In the genomic region with DNA sequence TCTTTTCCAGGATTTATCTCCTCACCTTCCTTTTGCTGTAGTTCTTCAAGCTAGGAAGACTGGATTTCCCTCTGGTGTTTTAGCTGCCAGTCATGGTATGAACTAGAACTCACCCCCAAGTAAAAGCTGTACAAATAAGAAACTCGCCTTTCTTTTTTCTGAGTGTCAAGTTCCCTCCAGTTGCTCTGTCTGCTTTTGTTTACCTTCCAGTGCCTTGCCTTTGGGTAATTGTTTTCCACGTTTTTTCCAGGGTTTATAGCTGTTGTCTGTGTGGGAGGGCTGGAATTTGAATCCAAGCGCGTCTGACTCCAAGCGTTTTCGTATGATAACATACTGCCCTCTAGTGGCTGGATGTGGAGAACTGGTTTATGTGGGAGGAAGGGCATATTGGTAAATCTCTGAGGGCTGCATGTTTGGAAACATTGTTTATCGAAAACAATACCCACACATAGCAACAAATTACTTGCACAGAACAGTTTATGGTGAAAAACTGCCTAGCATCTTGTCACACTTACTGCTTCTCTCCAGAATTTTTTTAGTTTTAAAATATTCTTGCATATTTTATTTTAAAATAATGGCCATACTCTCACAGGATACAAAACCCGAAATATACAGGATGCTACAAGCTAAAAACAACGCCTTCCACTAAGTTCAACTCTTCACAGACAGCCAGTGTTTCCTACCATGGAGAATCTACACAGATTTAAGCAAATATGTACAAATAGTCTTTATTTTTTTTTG, we compare ENCODE assay signal across 1 cellular context.
TF ChIP-seq lines count a peak whose summit lies in the region.

No MANE protein-coding gene starts in this region.

TF ChIP-seq in HepG2, 621 proteins besides CTCF, POLR2A, EP300 and RAD21 (continues in another document):
- TF ChIP-seq, protein P1, sequence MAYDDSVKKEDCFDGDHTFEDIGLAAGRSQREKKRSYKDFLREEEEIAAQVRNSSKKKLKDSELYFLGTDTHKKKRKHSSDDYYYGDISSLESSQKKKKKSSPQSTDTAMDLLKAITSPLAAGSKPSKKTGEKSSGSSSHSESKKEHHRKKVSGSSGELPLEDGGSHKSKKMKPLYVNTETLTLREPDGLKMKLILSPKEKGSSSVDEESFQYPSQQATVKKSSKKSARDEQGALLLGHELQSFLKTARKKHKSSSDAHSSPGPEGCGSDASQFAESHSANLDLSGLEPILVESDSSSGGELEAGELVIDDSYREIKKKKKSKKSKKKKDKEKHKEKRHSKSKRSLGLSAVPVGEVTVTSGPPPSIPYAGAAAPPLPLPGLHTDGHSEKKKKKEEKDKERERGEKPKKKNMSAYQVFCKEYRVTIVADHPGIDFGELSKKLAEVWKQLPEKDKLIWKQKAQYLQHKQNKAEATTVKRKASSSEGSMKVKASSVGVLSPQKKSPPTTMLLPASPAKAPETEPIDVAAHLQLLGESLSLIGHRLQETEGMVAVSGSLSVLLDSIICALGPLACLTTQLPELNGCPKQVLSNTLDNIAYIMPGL (CRISPR knock-in tag; IDR thresholded peaks at IDR 0.05; ENCODE audit: borderline replicate concordance in 1 of 2, low read depth in 1 of 2): 0 out of 4 replicates have a peak, but pooled peaks of 1 of the 2 experiments have one; percentile 52
- TF ChIP-seq ZNF614 (CRISPR knock-in tag; IDR thresholded peaks at IDR 0.05; ENCODE audit: borderline replicate concordance) (0 out of 2 replicates have a peak, but pooled peaks have one; percentile 40), SOX13 (IDR thresholded peaks at IDR 0.05) (no peak), SOX13 (CRISPR knock-in tag; conservative IDR thresholded peaks at IDR 0.05 in 1 of 2, IDR thresholded peaks at IDR 0.05 in 1 of 2) (peak in 1 of 2 experiments; percentile 62; a peak in 2 of 4 replicates), SOX5 (CRISPR knock-in tag; IDR thresholded peaks at IDR 0.05; ENCODE audit: borderline replicate concordance) (peak; percentile 56; the same call in 1 of the 2 replicates), ZNF256 (CRISPR knock-in tag; conservative IDR thresholded peaks at IDR 0.05) (no peak), ERF (CRISPR knock-in tag; IDR thresholded peaks at IDR 0.05) (peak; percentile 22; the same call in 1 of the 2 replicates), ZNF83 (CRISPR knock-in tag; IDR thresholded peaks at IDR 0.05; ENCODE audit: borderline replicate concordance) (no peak), ZFP36L1 (CRISPR knock-in tag; IDR thresholded peaks at IDR 0.05) (0 out of 2 replicates have a peak, but pooled peaks have one; percentile 51), FOXK1 (CRISPR knock-in tag; IDR thresholded peaks at IDR 0.05; ENCODE audit: borderline replicate concordance, low read depth) (peak; percentile 45; the same call in 1 of the 2 replicates), FOXK2 (IDR thresholded peaks at IDR 0.05) (peak; percentile 54; the same call in 1 of the 2 replicates), ELF1 (CRISPR knock-in tag; IDR thresholded peaks at IDR 0.05) (0 out of 2 replicates have a peak, but pooled peaks have one; percentile 13), THAP11 (CRISPR knock-in tag; IDR thresholded peaks at IDR 0.05) (peak; percentile 43; the same call in 1 of the 2 replicates), SMC3 (IDR thresholded peaks at IDR 0.05; ENCODE audit: low read length) (peak; percentile 94), ZMYM4 (CRISPR knock-in tag; IDR thresholded peaks at IDR 0.05) (0 out of 2 replicates have a peak, but pooled peaks have one; percentile 17), NFE2L1 (CRISPR knock-in tag; IDR thresholded peaks at IDR 0.05; ENCODE audit: borderline replicate concordance) (no peak), ZNF607 (CRISPR knock-in tag; IDR thresholded peaks at IDR 0.05; ENCODE audit: borderline replicate concordance) (no peak), ZNF709 (CRISPR knock-in tag; IDR thresholded peaks at IDR 0.05) (no peak), ZNF672 (CRISPR knock-in tag; IDR thresholded peaks at IDR 0.05) (no peak), YEATS4 (CRISPR knock-in tag; IDR thresholded peaks at IDR 0.05; ENCODE audit: borderline replicate concordance) (no peak), FOXP1 (IDR thresholded peaks at IDR 0.05) (no peak), FOXP1 (CRISPR knock-in tag; IDR thresholded peaks at IDR 0.05) (peak; percentile 38; the same call in 1 of the 2 replicates), STAG1 (CRISPR knock-in tag; IDR thresholded peaks at IDR 0.05) (peak; percentile 91), FOXA1 (IDR thresholded peaks at IDR 0.05) (no peak), FOXA1 (CRISPR knock-in tag; IDR thresholded peaks at IDR 0.05) (no peak), RXRB (CRISPR knock-in tag; IDR thresholded peaks at IDR 0.05; ENCODE audit: borderline replicate concordance) (peak; percentile 13; the same call in 1 of the 2 replicates), TCF7L2 (IDR thresholded peaks at IDR 0.05; ENCODE audit: low read depth, low read length) (no peak), XRCC5 (optimal IDR thresholded peaks at IDR 0.05; ENCODE audit: low read length) (peak; percentile 54), SNRNP70 (IDR thresholded peaks at IDR 0.05; ENCODE audit: low read depth, low read length) (no peak), YY1 (IDR thresholded peaks at IDR 0.05; ENCODE audit: insufficient read depth, insufficient replicate concordance, low read depth, low read length) (no peak), ISL2 (CRISPR knock-in tag; IDR thresholded peaks at IDR 0.05) (0 out of 2 replicates have a peak, but pooled peaks have one; percentile 14), ZSCAN9 (CRISPR knock-in tag; IDR thresholded peaks at IDR 0.05; ENCODE audit: borderline replicate concordance) (peak; percentile 45; the same call in 1 of the 2 replicates)
- TF ChIP-seq, protein P2, sequence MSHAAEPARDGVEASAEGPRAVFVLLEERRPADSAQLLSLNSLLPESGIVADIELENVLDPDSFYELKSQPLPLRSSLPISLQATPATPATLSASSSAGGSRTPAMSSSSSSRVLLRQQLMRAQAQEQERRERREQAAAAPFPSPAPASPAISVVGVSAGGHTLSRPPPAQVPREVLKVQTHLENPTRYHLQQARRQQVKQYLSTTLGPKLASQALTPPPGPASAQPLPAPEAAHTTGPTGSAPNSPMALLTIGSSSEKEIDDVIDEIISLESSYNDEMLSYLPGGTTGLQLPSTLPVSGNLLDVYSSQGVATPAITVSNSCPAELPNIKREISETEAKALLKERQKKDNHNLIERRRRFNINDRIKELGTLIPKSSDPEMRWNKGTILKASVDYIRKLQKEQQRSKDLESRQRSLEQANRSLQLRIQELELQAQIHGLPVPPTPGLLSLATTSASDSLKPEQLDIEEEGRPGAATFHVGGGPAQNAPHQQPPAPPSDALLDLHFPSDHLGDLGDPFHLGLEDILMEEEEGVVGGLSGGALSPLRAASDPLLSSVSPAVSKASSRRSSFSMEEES (CRISPR knock-in tag; IDR thresholded peaks at IDR 0.05): peak; percentile 37; the same call in 1 of the 2 replicates
- TF ChIP-seq, protein P3, sequence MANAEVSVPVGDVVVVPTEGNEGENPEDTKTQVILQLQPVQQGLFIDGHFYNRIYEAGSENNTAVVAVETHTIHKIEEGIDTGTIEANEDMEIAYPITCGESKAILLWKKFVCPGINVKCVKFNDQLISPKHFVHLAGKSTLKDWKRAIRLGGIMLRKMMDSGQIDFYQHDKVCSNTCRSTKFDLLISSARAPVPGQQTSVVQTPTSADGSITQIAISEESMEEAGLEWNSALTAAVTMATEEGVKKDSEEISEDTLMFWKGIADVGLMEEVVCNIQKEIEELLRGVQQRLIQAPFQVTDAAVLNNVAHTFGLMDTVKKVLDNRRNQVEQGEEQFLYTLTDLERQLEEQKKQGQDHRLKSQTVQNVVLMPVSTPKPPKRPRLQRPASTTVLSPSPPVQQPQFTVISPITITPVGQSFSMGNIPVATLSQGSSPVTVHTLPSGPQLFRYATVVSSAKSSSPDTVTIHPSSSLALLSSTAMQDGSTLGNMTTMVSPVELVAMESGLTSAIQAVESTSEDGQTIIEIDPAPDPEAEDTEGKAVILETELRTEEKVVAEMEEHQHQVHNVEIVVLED (CRISPR knock-in tag; IDR thresholded peaks at IDR 0.05; ENCODE audit: borderline replicate concordance): no peak
- TF ChIP-seq, protein P4, sequence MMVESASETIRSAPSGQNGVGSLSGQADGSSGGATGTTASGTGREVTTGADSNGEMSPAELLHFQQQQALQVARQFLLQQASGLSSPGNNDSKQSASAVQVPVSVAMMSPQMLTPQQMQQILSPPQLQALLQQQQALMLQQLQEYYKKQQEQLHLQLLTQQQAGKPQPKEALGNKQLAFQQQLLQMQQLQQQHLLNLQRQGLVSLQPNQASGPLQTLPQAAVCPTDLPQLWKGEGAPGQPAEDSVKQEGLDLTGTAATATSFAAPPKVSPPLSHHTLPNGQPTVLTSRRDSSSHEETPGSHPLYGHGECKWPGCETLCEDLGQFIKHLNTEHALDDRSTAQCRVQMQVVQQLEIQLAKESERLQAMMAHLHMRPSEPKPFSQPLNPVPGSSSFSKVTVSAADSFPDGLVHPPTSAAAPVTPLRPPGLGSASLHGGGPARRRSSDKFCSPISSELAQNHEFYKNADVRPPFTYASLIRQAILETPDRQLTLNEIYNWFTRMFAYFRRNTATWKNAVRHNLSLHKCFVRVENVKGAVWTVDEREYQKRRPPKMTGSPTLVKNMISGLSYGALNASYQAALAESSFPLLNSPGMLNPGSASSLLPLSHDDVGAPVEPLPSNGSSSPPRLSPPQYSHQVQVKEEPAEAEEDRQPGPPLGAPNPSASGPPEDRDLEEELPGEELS (CRISPR knock-in tag; IDR thresholded peaks at IDR 0.05): peak; percentile 23; the same call in 1 of the 2 replicates
- TF ChIP-seq, protein P5, sequence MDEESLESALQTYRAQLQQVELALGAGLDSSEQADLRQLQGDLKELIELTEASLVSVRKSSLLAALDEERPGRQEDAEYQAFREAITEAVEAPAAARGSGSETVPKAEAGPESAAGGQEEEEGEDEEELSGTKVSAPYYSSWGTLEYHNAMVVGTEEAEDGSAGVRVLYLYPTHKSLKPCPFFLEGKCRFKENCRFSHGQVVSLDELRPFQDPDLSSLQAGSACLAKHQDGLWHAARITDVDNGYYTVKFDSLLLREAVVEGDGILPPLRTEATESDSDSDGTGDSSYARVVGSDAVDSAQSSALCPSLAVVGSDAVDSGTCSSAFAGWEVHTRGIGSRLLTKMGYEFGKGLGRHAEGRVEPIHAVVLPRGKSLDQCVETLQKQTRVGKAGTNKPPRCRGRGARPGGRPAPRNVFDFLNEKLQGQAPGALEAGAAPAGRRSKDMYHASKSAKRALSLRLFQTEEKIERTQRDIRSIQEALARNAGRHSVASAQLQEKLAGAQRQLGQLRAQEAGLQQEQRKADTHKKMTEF (CRISPR knock-in tag; IDR thresholded peaks at IDR 0.05): no peak
- TF ChIP-seq, protein P6, sequence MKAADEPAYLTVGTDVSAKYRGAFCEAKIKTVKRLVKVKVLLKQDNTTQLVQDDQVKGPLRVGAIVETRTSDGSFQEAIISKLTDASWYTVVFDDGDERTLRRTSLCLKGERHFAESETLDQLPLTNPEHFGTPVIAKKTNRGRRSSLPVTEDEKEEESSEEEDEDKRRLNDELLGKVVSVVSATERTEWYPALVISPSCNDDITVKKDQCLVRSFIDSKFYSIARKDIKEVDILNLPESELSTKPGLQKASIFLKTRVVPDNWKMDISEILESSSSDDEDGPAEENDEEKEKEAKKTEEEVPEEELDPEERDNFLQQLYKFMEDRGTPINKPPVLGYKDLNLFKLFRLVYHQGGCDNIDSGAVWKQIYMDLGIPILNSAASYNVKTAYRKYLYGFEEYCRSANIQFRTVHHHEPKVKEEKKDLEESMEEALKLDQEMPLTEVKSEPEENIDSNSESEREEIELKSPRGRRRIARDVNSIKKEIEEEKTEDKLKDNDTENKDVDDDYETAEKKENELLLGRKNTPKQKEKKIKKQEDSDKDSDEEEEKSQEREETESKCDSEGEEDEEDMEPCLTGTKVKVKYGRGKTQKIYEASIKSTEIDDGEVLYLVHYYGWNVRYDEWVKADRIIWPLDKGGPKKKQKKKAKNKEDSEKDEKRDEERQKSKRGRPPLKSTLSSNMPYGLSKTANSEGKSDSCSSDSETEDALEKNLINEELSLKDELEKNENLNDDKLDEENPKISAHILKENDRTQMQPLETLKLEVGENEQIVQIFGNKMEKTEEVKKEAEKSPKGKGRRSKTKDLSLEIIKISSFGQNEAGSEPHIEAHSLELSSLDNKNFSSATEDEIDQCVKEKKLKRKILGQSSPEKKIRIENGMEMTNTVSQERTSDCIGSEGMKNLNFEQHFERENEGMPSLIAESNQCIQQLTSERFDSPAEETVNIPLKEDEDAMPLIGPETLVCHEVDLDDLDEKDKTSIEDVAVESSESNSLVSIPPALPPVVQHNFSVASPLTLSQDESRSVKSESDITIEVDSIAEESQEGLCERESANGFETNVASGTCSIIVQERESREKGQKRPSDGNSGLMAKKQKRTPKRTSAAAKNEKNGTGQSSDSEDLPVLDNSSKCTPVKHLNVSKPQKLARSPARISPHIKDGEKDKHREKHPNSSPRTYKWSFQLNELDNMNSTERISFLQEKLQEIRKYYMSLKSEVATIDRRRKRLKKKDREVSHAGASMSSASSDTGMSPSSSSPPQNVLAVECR (CRISPR knock-in tag; IDR thresholded peaks at IDR 0.05; ENCODE audit: borderline replicate concordance): peak; percentile 38; the same call in 1 of the 2 replicates
- TF ChIP-seq, protein P7, sequence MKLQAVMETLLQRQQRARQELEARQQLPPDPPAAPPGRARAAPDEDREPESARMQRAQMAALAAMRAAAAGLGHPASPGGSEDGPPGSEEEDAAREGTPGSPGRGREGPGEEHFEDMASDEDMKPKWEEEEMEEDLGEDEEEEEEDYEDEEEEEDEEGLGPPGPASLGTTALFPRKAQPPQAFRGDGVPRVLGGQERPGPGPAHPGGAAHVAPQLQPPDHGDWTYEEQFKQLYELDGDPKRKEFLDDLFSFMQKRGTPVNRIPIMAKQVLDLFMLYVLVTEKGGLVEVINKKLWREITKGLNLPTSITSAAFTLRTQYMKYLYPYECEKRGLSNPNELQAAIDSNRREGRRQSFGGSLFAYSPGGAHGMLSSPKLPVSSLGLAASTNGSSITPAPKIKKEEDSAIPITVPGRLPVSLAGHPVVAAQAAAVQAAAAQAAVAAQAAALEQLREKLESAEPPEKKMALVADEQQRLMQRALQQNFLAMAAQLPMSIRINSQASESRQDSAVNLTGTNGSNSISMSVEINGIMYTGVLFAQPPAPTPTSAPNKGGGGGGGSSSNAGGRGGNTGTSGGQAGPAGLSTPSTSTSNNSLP (IDR thresholded peaks at IDR 0.05; ENCODE audit: low read depth, low read length): peak; percentile 42; the same call in 1 of the 2 replicates
- TF ChIP-seq, protein P8, sequence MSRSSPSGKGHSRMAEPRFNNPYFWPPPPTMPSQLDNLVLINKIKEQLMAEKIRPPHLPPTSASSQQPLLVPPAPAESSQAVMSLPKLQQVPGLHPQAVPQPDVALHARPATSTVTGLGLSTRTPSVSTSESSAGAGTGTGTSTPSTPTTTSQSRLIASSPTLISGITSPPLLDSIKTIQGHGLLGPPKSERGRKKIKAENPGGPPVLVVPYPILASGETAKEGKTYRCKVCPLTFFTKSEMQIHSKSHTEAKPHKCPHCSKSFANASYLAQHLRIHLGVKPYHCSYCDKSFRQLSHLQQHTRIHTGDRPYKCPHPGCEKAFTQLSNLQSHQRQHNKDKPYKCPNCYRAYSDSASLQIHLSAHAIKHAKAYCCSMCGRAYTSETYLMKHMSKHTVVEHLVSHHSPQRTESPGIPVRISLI (CRISPR knock-in tag; IDR thresholded peaks at IDR 0.05; ENCODE audit: borderline replicate concordance): 0 out of 2 replicates have a peak, but pooled peaks have one; percentile 14
